ENCODE assay signal across 17 cellular contexts in the genomic region with DNA sequence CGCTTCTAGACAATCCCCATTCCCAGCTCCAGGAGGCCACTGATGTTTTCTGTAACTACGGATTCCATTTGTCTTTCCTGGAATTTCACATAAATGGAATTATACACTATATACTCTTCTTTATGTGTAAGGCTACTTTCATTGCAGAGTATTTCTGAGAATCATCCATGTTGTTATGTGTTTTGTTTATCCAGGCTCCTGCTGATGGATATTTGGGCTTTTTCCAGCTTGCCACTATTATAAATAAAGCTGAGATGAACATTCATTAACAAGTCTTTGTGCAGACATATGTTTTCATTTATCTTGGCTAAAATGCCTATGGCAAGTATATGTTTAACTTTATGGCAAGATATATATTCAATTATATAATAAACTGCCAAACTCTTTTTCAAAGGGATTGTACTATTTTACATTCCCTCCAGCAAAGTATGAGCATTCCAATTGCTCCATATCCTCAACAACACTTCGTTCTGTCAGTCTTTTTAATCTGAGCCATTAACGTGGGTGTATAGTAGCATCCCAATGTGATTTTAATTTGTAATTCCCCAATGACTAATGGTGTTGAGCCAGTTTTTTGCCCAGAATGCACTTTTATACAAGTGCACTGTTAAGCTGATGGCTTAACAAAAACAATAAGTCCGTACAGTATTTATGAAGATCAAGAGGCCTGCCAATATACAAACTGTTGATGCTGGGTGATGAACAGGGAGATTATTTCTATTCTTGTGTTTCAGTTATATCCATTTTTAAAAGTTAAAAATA.
"Had no signal": no experiment of that assay in that cellular context is flagged by ENCODE, and none has a peak within 500 bp of the region (broad histone marks: within the 10 kb centered on the region; RNA-seq: fewer than 3 reads in every experiment).

No MANE protein-coding gene starts in this region.

- ATAC-seq: activated CD8-positive, alpha-beta memory T cell treated with anti-CD3 and anti-CD28 coated beads, Interleukin-2, amount 10 ng/mL, durations not matched to agents 7 days and 5 days; activated T-cell treated with anti-CD3 and anti-CD28 coated beads, Interleukin-2, amount 50 U/mL, for 4 hours; left cardiac atrium; lower lobe of right lung; natural killer cell; right lobe of liver; stimulated activated naive B cell treated with anti-CD40 and anti-IgM and Interleukin-4, amounts not matched to agents 10 μg/mL and 1 μg/mL and 100 μg/mL, for 72 hours; T-helper 17 cell had no signal

- H3K4me3 ChIP-seq: esophagus muscularis mucosa, lower lobe of right lung, prostate gland, right lobe of liver had no signal

- FAIRE-seq: bronchial epithelial cell had no signal

- H3K4me1 ChIP-seq: right lobe of liver had no signal

- H3K36me3 Mint-ChIP-seq: natural killer cell had no signal

- DNase-seq: activated CD8-positive, alpha-beta memory T cell treated with anti-CD3 and anti-CD28 coated beads, Interleukin-2, amount 10 ng/mL, durations not matched to agents 7 days and 5 days; activated gamma-delta T cell; activated naive CD8-positive, alpha-beta T cell treated with anti-CD3 and anti-CD28 coated beads, Interleukin-2, amount 10 ng/mL, durations not matched to agents 7 days and 5 days; activated T-cell treated with anti-CD3 and anti-CD28 coated beads, Interleukin-2, amount 50 U/mL, for 4 hours; anterior cingulate cortex; left cardiac atrium; lower lobe of right lung; natural killer cell; nucleus accumbens; right lobe of liver; stimulated activated CD4-positive, alpha-beta T cell treated with anti-CD3 and anti-CD28 coated beads, Interleukin-2, amount 100 ng/mL, for 24 hours; stimulated activated naive B cell treated with anti-CD40 and anti-IgM and Interleukin-4, amounts not matched to agents 10 μg/mL and 1 μg/mL and 100 μg/mL, for 72 hours; T-helper 17 cell had no signal

- H3K27me3 Mint-ChIP-seq: activated CD8-positive, alpha-beta memory T cell treated with anti-CD3 and anti-CD28 coated beads, Interleukin-2, amount 10 ng/mL, durations not matched to agents 7 days and 5 days; activated naive CD8-positive, alpha-beta T cell treated with anti-CD3 and anti-CD28 coated beads, Interleukin-2, amount 10 ng/mL, durations not matched to agents 7 days and 5 days; stimulated activated naive B cell treated with anti-CD40 and anti-IgM and Interleukin-4, amounts not matched to agents 10 μg/mL and 1 μg/mL and 100 μg/mL, for 72 hours; T-helper 17 cell; type B pancreatic cell had no signal

- H3K4me3 Mint-ChIP-seq: activated CD8-positive, alpha-beta memory T cell treated with anti-CD3 and anti-CD28 coated beads, Interleukin-2, amount 10 ng/mL, durations not matched to agents 7 days and 5 days; activated naive CD8-positive, alpha-beta T cell treated with anti-CD3 and anti-CD28 coated beads, Interleukin-2, amount 10 ng/mL, durations not matched to agents 7 days and 5 days; activated T-cell treated with anti-CD3 and anti-CD28 coated beads, Interleukin-2, amount 50 U/mL, for 4 hours; natural killer cell; stimulated activated naive B cell treated with anti-CD40 and anti-IgM and Interleukin-4, amounts not matched to agents 10 μg/mL and 1 μg/mL and 100 μg/mL, for 72 hours; T-helper 17 cell; type B pancreatic cell had no signal

- H3K27ac ChIP-seq: esophagus muscularis mucosa, lower lobe of right lung, prostate gland, right lobe of liver had no signal

- H3K27ac Mint-ChIP-seq: activated CD8-positive, alpha-beta memory T cell treated with anti-CD3 and anti-CD28 coated beads, Interleukin-2, amount 10 ng/mL, durations not matched to agents 7 days and 5 days; activated naive CD8-positive, alpha-beta T cell treated with anti-CD3 and anti-CD28 coated beads, Interleukin-2, amount 10 ng/mL, durations not matched to agents 7 days and 5 days; stimulated activated naive B cell treated with anti-CD40 and anti-IgM and Interleukin-4, amounts not matched to agents 10 μg/mL and 1 μg/mL and 100 μg/mL, for 72 hours; T-helper 17 cell; type B pancreatic cell had no signal

- H3K27me3 ChIP-seq: esophagus muscularis mucosa, right lobe of liver had no signal

- H3K9me3 ChIP-seq: esophagus muscularis mucosa, lower lobe of right lung, prostate gland, right lobe of liver had no signal

- H3K36me3 ChIP-seq: esophagus muscularis mucosa, lower lobe of right lung, prostate gland, right lobe of liver had no signal

- H3K9me3 Mint-ChIP-seq: activated T-cell treated with anti-CD3 and anti-CD28 coated beads, Interleukin-2, amount 50 U/mL, for 4 hours; natural killer cell; stimulated activated naive B cell treated with anti-CD40 and anti-IgM and Interleukin-4, amounts not matched to agents 10 μg/mL and 1 μg/mL and 100 μg/mL, for 72 hours had no signal
